In the genomic region with DNA sequence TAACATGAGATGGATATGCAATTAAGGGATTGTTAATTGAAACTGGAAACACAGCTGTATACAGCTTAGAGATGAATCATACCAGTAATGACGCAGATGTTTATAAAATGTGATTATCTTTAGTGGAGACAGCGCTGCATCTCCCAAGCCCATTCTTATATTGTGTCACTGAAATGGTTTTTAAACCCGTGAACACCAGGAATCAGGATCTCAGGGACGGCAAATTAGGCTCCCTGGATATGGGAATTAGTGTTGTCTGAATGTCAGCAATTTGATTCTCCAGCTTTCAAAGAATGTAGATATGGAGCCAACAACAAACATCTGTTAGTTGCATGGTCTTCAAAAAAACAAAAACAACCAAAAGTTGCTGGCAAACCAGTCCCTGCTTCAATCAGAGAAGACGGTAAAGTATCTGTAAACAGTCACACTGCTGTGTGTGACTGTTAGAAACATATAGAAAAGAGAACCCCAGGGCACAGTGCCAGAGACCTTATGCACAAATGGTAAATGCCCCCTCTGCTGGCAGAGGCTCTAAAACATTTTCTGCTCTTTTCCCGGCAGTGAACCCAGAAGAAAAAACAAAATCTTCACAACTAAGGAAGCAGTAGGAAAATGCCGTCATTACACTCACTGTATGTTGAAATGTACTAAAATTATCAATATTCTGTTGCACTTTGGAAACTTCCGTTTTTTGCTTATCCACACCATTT, we compare ENCODE assay signal across 8 cellular contexts.
DNase-seq lines count a peak whose midpoint lies in the region; ATAC-seq, FAIRE-seq and TF ChIP-seq lines count a peak whose summit lies in the region.

No MANE protein-coding gene starts in this region.

- WGBS in upper lobe of left lung, 2 donors: 21 to 41% methylated on average over 8 of the region's 8 CpGs

- ATAC-seq in GM18517 (IDR thresholded peaks at IDR 0.05; ENCODE audit: unreplicated experiment): peak; percentile 51
- peak; percentile 34 for ATAC-seq in mucosa of descending colon
- ATAC-seq in upper lobe of left lung (ENCODE audit: low FRiP score in 2 of 2): no peak

- H3K4me3 ChIP-seq in mucosa of descending colon (no peak overlapping the region), upper lobe of left lung (no peak overlapping the region)

- peaks cover 27% of the 10 kb centered on the region for H3K4me1 Mint-ChIP-seq in chondrocyte (ENCODE audit: low read depth)

- TF ChIP-seq EP300 in upper lobe of left lung (IDR thresholded peaks at IDR 0.05): no peak

- no peak for FAIRE-seq in H54 (lab: Jason Lieb, UNC)

- no peak overlapping the region for H3K4me3 Mint-ChIP-seq in chondrocyte (ENCODE audit: unreplicated experiment)

- intact Hi-C loops in mucosa of descending colon (cut with DNase I, micrococcal nuclease): no loop called here

- no peaks in the 10 kb centered on the region for H3K36me3 Mint-ChIP-seq in chondrocyte (ENCODE audit: low read depth)

- peak overlapping the region; percentile 29 for H3K27ac Mint-ChIP-seq in chondrocyte (ENCODE audit: unreplicated experiment)

- peak; percentile 38 for TF ChIP-seq CTCF in AG09319 (IDR thresholded peaks at IDR 0.05; ENCODE audit: low read depth, low read length)
- TF ChIP-seq CTCF in chondrocyte (IDR thresholded peaks at IDR 0.05): peak; percentile 81
- TF ChIP-seq CTCF in mucosa of descending colon (IDR thresholded peaks at IDR 0.05): no peak
- TF ChIP-seq CTCF in upper lobe of left lung (IDR thresholded peaks at IDR 0.05): peak in 2 of 6 experiments; percentile 8 to 23

- DNase-seq in AG09319 (ENCODE audit: extremely low read depth, low read depth): peak; percentile 31
- peak; percentile 79 for DNase-seq in NCI-H82 (lab: John Stamatoyannopoulos, UW)
- DNase-seq in chondrocyte (ENCODE audit: low spot score): no peak
- DNase-seq in mucosa of descending colon: peak in 1 of 3 donors; percentile 60
- DNase-seq in H54 (ENCODE audit: insufficient read length, low spot score): no peak
- DNase-seq in NCI-H774 (lab: John Stamatoyannopoulos, UW): no peak
- DNase-seq in upper lobe of left lung: no peak

- TF ChIP-seq POLR2A in H54 (IDR thresholded peaks at IDR 0.05; ENCODE audit: low read depth, low read length): no peak
- no peak for TF ChIP-seq POLR2A in upper lobe of left lung (IDR thresholded peaks at IDR 0.05)

- H3K9me3 Mint-ChIP-seq in chondrocyte (ENCODE audit: low read depth): peaks cover 13% of the 10 kb centered on the region

- no peaks in the 10 kb centered on the region for H3K27me3 Mint-ChIP-seq in chondrocyte (ENCODE audit: low read depth)

- H3K36me3 ChIP-seq in mucosa of descending colon (ENCODE audit: low read depth) (no peaks in the 10 kb centered on the region), upper lobe of left lung (no peaks in the 10 kb centered on the region)

- no peak overlapping the region for H3K27ac ChIP-seq in upper lobe of left lung

- H3K9me3 ChIP-seq in mucosa of descending colon (no peaks in the 10 kb centered on the region), upper lobe of left lung (no peaks in the 10 kb centered on the region)

- H3K27me3 ChIP-seq in upper lobe of left lung: no peaks in the 10 kb centered on the region

- H3K4me1 ChIP-seq in mucosa of descending colon (ENCODE audit: low read depth) (no peaks in the 10 kb centered on the region), upper lobe of left lung (no peaks in the 10 kb centered on the region)

Comparison
In these comparisons a context has a peak if more than half of its experiments do, and no peak if none do; other contexts are left out.
1. DNase-seq: peak in AG09319 (single experiment) and NCI-H82 (single experiment); none in chondrocyte (single experiment), H54 (single experiment), NCI-H774 (single experiment) and upper lobe of left lung (0 of 2).
2. ATAC-seq: peak in GM18517 (single experiment) and mucosa of descending colon (single experiment); none in upper lobe of left lung (0 of 2).